Comparison of ENCODE assay signal across 8 cellular contexts in genomic region chr7:128831178-128831993, GRCh38. TPM values are rescaled to one million over a fixed set of nuclear protein-coding genes. Genes with fewer than 3 reads are reported as not detected.
DNase-seq lines count a peak whose midpoint lies in the region; ATAC-seq and TF ChIP-seq lines count a peak whose summit lies in the region.

No MANE protein-coding gene starts in this region.

- H3K27ac ChIP-seq in GM23338 (ENCODE audit: low read depth) (no peak overlapping the region), SK-N-MC (no peak overlapping the region)

- H3K79me2 ChIP-seq in GM23338 (replicated peaks; ENCODE audit: insufficient read depth), result no peaks in the 10 kb centered on the region

- H3K36me3 ChIP-seq in GM23338 (ENCODE audit: insufficient read depth), result no peaks in the 10 kb centered on the region
- no peaks in the 10 kb centered on the region; the same call in 1 of the 2 replicates for H3K36me3 ChIP-seq in SK-N-MC (ENCODE audit: insufficient read depth, low read length)

- peaks cover 28% of the 10 kb centered on the region for H3K4me1 ChIP-seq in GM23338 (ENCODE audit: insufficient read depth)

- H3K27ac Mint-ChIP-seq in GM23338 (no peak overlapping the region), progenitor cell of endocrine pancreas (no peak overlapping the region)

- H3K36me3 Mint-ChIP-seq in GM23338 (ENCODE audit: low read depth) (no peaks in the 10 kb centered on the region), progenitor cell of endocrine pancreas (ENCODE audit: insufficient read depth) (no peaks in the 10 kb centered on the region)

- H3K4me3 ChIP-seq in GM23338 (peak overlapping the region; percentile 76), SK-N-MC (peak overlapping the region; percentile 92)

- no peaks in the 10 kb centered on the region for H4K20me1 ChIP-seq in GM23338 (replicated peaks; ENCODE audit: insufficient read depth)

- H3F3A ChIP-seq in GM23338 (replicated peaks; ENCODE audit: low read depth), result peaks cover 6% of the 10 kb centered on the region

- peaks cover 39% of the 10 kb centered on the region for H3K4me1 Mint-ChIP-seq in GM23338
- H3K4me1 Mint-ChIP-seq in progenitor cell of endocrine pancreas (ENCODE audit: low read depth), result peaks cover 16% of the 10 kb centered on the region

- H3K9me2 ChIP-seq in GM23338 (ENCODE audit: insufficient read depth), result no peaks in the 10 kb centered on the region

- peak; percentile 68 for DNase-seq in GM23338 (ENCODE audit: low spot score)
- DNase-seq in SK-N-MC (ENCODE audit: low read depth, low spot score), result no peak
- DNase-seq in glomerular visceral epithelial cell (ENCODE audit: extremely low spot score), result peak; percentile 36
- DNase-seq in progenitor cell of endocrine pancreas (ENCODE audit: low spot score, unreplicated experiment), result no peak
- no peak for DNase-seq in foreskin melanocyte
- no peak for DNase-seq in NCI-H187 treated with DMSO at 0.1 percent for 48 hours (lab: John Stamatoyannopoulos, UW)
- no peak for DNase-seq in NCI-H1092 (lab: John Stamatoyannopoulos, UW)

- H3K4me3 Mint-ChIP-seq in GM23338 (peak overlapping the region; percentile 74), progenitor cell of endocrine pancreas (ENCODE audit: low read depth) (peak overlapping the region; percentile 62)

- ATAC-seq in GM23338 (peak; percentile 23), HG03469 (IDR thresholded peaks at IDR 0.05; ENCODE audit: unreplicated experiment) (no peak)

- H3K9me3 Mint-ChIP-seq in GM23338 (no peaks in the 10 kb centered on the region), progenitor cell of endocrine pancreas (ENCODE audit: low read depth) (no peaks in the 10 kb centered on the region)

- peaks cover 52% of the 10 kb centered on the region for H3K27me3 Mint-ChIP-seq in GM23338 (ENCODE audit: insufficient read depth, low read depth, poor library complexity)
- peaks cover 55% of the 10 kb centered on the region for H3K27me3 Mint-ChIP-seq in progenitor cell of endocrine pancreas

- no peak for TF ChIP-seq CTCF in GM23338 (conservative IDR thresholded peaks at IDR 0.05; ENCODE audit: low read depth in 2 of 2)
- no peak for TF ChIP-seq CTCF in progenitor cell of endocrine pancreas (IDR thresholded peaks at IDR 0.05; ENCODE audit: unreplicated experiment)

- H3K4me2 ChIP-seq in GM23338, result peak overlapping the region; percentile 96

- peak overlapping the region; percentile 79 for H3K9ac ChIP-seq in SK-N-MC (ENCODE audit: insufficient read length)

- H3K27me3 ChIP-seq in GM23338 (ENCODE audit: insufficient read depth), result peaks cover 42% of the 10 kb centered on the region

- H2AFZ ChIP-seq in GM23338, result peak overlapping the region; percentile 93

- H3K9me3 ChIP-seq in SK-N-MC (ENCODE audit: low read depth, low read length), result no peaks in the 10 kb centered on the region

TF ChIP-seq in GM23338, 12 proteins besides CTCF, POLR2A, EP300 and RAD21:
- peak; percentile 55 for TF ChIP-seq EZH2 (IDR thresholded peaks at IDR 0.05; ENCODE audit: low read depth, unreplicated experiment)
- TF ChIP-seq ZNF331 (CRISPR knock-in tag; IDR thresholded peaks at IDR 0.05; ENCODE audit: low read depth), result no peak
TF ChIP-seq in GM23338: peak in this region for 1.

RNA-seq across cellular contexts. Expression of gene FLNC, which starts 1.2 kb away (rescaled TPM):
- total RNA-seq in GM23338 (2014; rRNA removed; shearing (Covaris generic)), result 9.4 and 11.8 TPM in 2 replicates
- polyA plus RNA-seq in GM23338 (2016; fragmentation: Nextera tagmentation; extraction: Ambion mirVana), result 0.64 and 0.65 TPM in 2 replicates
- total RNA-seq in progenitor cell of endocrine pancreas, result 6.9 and 11.7 TPM in 2 replicates

RNA-seq across cellular contexts. Expression of gene ATP6V1F, which starts 31.3 kb away (rescaled TPM):
- 60.2 and 66.5 TPM in 2 replicates for total RNA-seq in GM23338 (2014; rRNA removed; shearing (Covaris generic))
- polyA plus RNA-seq in GM23338 (2016; fragmentation: Nextera tagmentation; extraction: Ambion mirVana), result 271 and 294 TPM in 2 replicates
- 119 and 124 TPM in 2 replicates for total RNA-seq in progenitor cell of endocrine pancreas

RNA-seq across cellular contexts. Expression of gene CCDC136, which starts 39.6 kb away (rescaled TPM):
- 39.9 and 55.7 TPM in 2 replicates for total RNA-seq in GM23338 (2014; rRNA removed; shearing (Covaris generic))
- polyA plus RNA-seq in GM23338 (2016; fragmentation: Nextera tagmentation; extraction: Ambion mirVana), result 26.0 and 27.1 TPM in 2 replicates
- total RNA-seq in progenitor cell of endocrine pancreas, result 66.3 and 74.2 TPM in 2 replicates

RNA-seq across cellular contexts. Expression of gene OPN1SW, which starts 55.8 kb away (rescaled TPM):
- total RNA-seq in GM23338 (2014; rRNA removed; shearing (Covaris generic)), result not detected in 2 replicates
- 0.50 and 0.80 TPM in 2 replicates for polyA plus RNA-seq in GM23338 (2016; fragmentation: Nextera tagmentation; extraction: Ambion mirVana)
- total RNA-seq in progenitor cell of endocrine pancreas, result not detected in 2 replicates

Comparison
In these comparisons a context has a peak if more than half of its experiments do, and no peak if none do; other contexts are left out.
1. DNase-seq: peak in GM23338 (single experiment) and glomerular visceral epithelial cell (single experiment); none in SK-N-MC (single experiment), progenitor cell of endocrine pancreas (single experiment), foreskin melanocyte (single experiment), NCI-H187 treated with DMSO at 0.1 percent for 48 hours (single experiment) and NCI-H1092 (single experiment).